17 cellular contexts compared by ENCODE assay signal in genomic region chr19:22807061-22807835, GRCh38. TPM values are rescaled to one million over a fixed set of nuclear protein-coding genes. Genes with fewer than 3 reads are reported as not detected.
A peak's percentile ranks its signal among the peaks of the same experiment; 100 is the strongest.
DNase-seq lines count a peak whose midpoint lies in the region; ATAC-seq, FAIRE-seq and TF ChIP-seq lines count a peak whose summit lies in the region.
"Had no signal": no experiment of that assay in that cellular context is flagged by ENCODE, and none has a peak within 500 bp of the region (broad histone marks: within the 10 kb centered on the region; RNA-seq: fewer than 3 reads in every experiment).

No MANE protein-coding gene starts in this region.

- H3K4me3 ChIP-seq in heart right ventricle = peak overlapping the region in 6 of 10 donors; percentile 5 to 27 (median 12)
- H3K4me3 ChIP-seq in right lobe of liver = no peak overlapping the region
- no peak overlapping the region for H3K4me3 ChIP-seq in HepG2 (replicated peaks in 1 of 3; ENCODE audit: insufficient read depth in 1 of 3, low read depth in 2 of 3, low read length in 3 of 3)
- H3K4me3 ChIP-seq: HAP-1 had no signal

- H3K27me3 ChIP-seq in heart right ventricle (peaks cover 14 to 43% (median 34%) of the 10 kb centered on the region in 7 donors), right lobe of liver (no peaks in the 10 kb centered on the region), HepG2 (ENCODE audit: control insufficient read depth in 1 of 2, insufficient read depth in 2 of 2, low read length in 2 of 2) (no peaks in the 10 kb centered on the region)

- no peaks in the 10 kb centered on the region for H3K36me3 ChIP-seq in heart right ventricle
- no peaks in the 10 kb centered on the region for H3K36me3 ChIP-seq in right lobe of liver
- H3K36me3 ChIP-seq in HepG2 (replicated peaks in 1 of 2; ENCODE audit: control insufficient read depth in 1 of 2, insufficient read depth in 2 of 2, low read length in 2 of 2) = no peaks in the 10 kb centered on the region
- H3K36me3 ChIP-seq: HAP-1 had no signal

- H3K9me3 ChIP-seq in heart right ventricle (peaks cover 0 to 89% (median 0%) of the 10 kb centered on the region in 11 donors), right lobe of liver (no peaks in the 10 kb centered on the region), HepG2 (ENCODE audit: low read length) (peaks cover 86% of the 10 kb centered on the region)
- H3K9me3 ChIP-seq: HAP-1 had no signal

- no peak overlapping the region for H2AFZ ChIP-seq in HepG2 (ENCODE audit: low read length)

- H3K79me2 ChIP-seq in HepG2 (ENCODE audit: insufficient read depth, low read length) = no peaks in the 10 kb centered on the region

- H3K4me1 ChIP-seq in heart right ventricle = peaks cover 0 to 4% (median 0%) of the 10 kb centered on the region in 9 donors
- no peaks in the 10 kb centered on the region for H3K4me1 ChIP-seq in right lobe of liver
- H3K4me1 ChIP-seq in HepG2 (ENCODE audit: insufficient read depth, low read length) = no peaks in the 10 kb centered on the region
- H3K4me1 ChIP-seq: HAP-1 had no signal

- no peaks in the 10 kb centered on the region for H3K27me3 Mint-ChIP-seq in stimulated activated memory B cell treated with anti-CD40 and anti-IgM and Interleukin-4, amounts not matched to agents 10 μg/mL and 1 μg/mL and 100 μg/mL, for 72 hours
- H3K27me3 Mint-ChIP-seq in type B pancreatic cell = no peaks in the 10 kb centered on the region
- H3K27me3 Mint-ChIP-seq: CD4-positive, alpha-beta T cell had no signal

- TF ChIP-seq CTCF in heart right ventricle (IDR thresholded peaks at IDR 0.05) (no peak), right lobe of liver (IDR thresholded peaks at IDR 0.05) (no peak), HepG2 (CRISPR knock-in tag; IDR thresholded peaks at IDR 0.05) (no peak), type B pancreatic cell (conservative IDR thresholded peaks at IDR 0.05) (no peak)

- no peak overlapping the region for H3K9ac ChIP-seq in HepG2 (ENCODE audit: insufficient read depth, low read depth, low read length)

- TF ChIP-seq EP300 in HepG2 (IDR thresholded peaks at IDR 0.05; ENCODE audit: low read depth in 2 of 2, low read length in 2 of 2) (no peak), HepG2 (CRISPR knock-in tag; IDR thresholded peaks at IDR 0.05; ENCODE audit: borderline replicate concordance) (no peak)

- DNase-seq in heart right ventricle (no peak), left ventricle myocardium superior (no peak), right lobe of liver (peak in 1 of 3 donors; percentile 19), HepG2 (ENCODE audit: low spot score) (no peak), type B pancreatic cell (ENCODE audit: extremely low spot score, unreplicated experiment) (no peak), NCI-H1417 treated with DMSO at 0.1 percent for 48 hours (lab: John Stamatoyannopoulos, UW) (no peak)
- DNase-seq: ACHN; C1 segment of cervical spinal cord; Calu3; CD4-positive, alpha-beta T cell; DMS 273 treated with DMSO at 0.1 percent for 48 hours had no signal

- no TSS peak for BruUV-seq in HepG2 (replicated peaks; lab: Mats Ljungman, UMichigan)

- ATAC-seq in heart right ventricle = peak in 2 of 8 donors; percentile 12 to 17
- no peak for ATAC-seq in left ventricle myocardium superior
- peak in 3 of 4 donors; percentile 25 to 62 (median 46) for ATAC-seq in right lobe of liver
- ATAC-seq in HepG2 = no peak
- peak; percentile 36 for ATAC-seq in stimulated activated memory B cell treated with anti-CD40 and anti-IgM and Interleukin-4, amounts not matched to agents 10 μg/mL and 1 μg/mL and 100 μg/mL, for 72 hours

- no peak for FAIRE-seq in HepG2 (lab: Jason Lieb, UNC)
- FAIRE-seq: H1 had no signal

- 3 to 4% methylated on average over 58 to 72 of the region's 72 CpGs for WGBS in heart right ventricle, 2 donors
- 4% methylated on average over 8 of the region's 72 CpGs for WGBS in right lobe of liver (ENCODE audit: insufficient coverage, low coverage, low lambda C conversion rate, missing lambda C conversion rate)
- WGBS in HepG2 (ENCODE audit: low lambda C conversion rate) = 73% methylated on average over 32 of the region's 72 CpGs

- H3K27ac Mint-ChIP-seq in stimulated activated memory B cell treated with anti-CD40 and anti-IgM and Interleukin-4, amounts not matched to agents 10 μg/mL and 1 μg/mL and 100 μg/mL, for 72 hours = no peak overlapping the region
- H3K27ac Mint-ChIP-seq in type B pancreatic cell = no peak overlapping the region
- H3K27ac Mint-ChIP-seq: CD4-positive, alpha-beta T cell had no signal

- CTCF ChIA-PET in HepG2 (lab: Yijun Ruan, JAX; ENCODE audit: low intra/inter-chr PET ratio, low total read pairs) = no interaction called here

- no peak for TF ChIP-seq POLR2A in right lobe of liver (IDR thresholded peaks at IDR 0.05)
- TF ChIP-seq POLR2A in HepG2 (IDR thresholded peaks at IDR 0.05; ENCODE audit: insufficient read depth in 1 of 2, low read depth in 2 of 2, low read length in 2 of 2) = no peak

- H3K9me3 Mint-ChIP-seq in stimulated activated memory B cell treated with anti-CD40 and anti-IgM and Interleukin-4, amounts not matched to agents 10 μg/mL and 1 μg/mL and 100 μg/mL, for 72 hours = peaks cover 11% of the 10 kb centered on the region
- peaks cover 11% of the 10 kb centered on the region for H3K9me3 Mint-ChIP-seq in type B pancreatic cell

- no peak overlapping the region for H3K4me2 ChIP-seq in HepG2 (ENCODE audit: low read depth, low read length)

- in situ Hi-C loops in HepG2 (cut with HindIII; ENCODE audit: extremely low pct_ligation_motif_present, low pct_unique_long_range_greater_than_20kb) = no loop called here

- POLR2A ChIA-PET in HepG2 (lab: Yijun Ruan, JAX) = no interaction called here

- H4K20me1 ChIP-seq in HepG2 (ENCODE audit: insufficient read depth, low read length) = no peaks in the 10 kb centered on the region

- no peak for TF ChIP-seq RAD21 in HepG2 (CRISPR knock-in tag; IDR thresholded peaks at IDR 0.05)

- H3K36me3 Mint-ChIP-seq in stimulated activated memory B cell treated with anti-CD40 and anti-IgM and Interleukin-4, amounts not matched to agents 10 μg/mL and 1 μg/mL and 100 μg/mL, for 72 hours = no peaks in the 10 kb centered on the region
- no peaks in the 10 kb centered on the region for H3K36me3 Mint-ChIP-seq in type B pancreatic cell

- H3K4me3 Mint-ChIP-seq in stimulated activated memory B cell treated with anti-CD40 and anti-IgM and Interleukin-4, amounts not matched to agents 10 μg/mL and 1 μg/mL and 100 μg/mL, for 72 hours = no peak overlapping the region
- no peak overlapping the region for H3K4me3 Mint-ChIP-seq in type B pancreatic cell
- H3K4me3 Mint-ChIP-seq: CD4-positive, alpha-beta T cell had no signal

- intact Hi-C loops in heart right ventricle (cut with DNase I) = no loop called here
- intact Hi-C loops in left ventricle myocardium superior (cut with micrococcal nuclease) = no loop called here
- intact Hi-C loops in right lobe of liver (cut with DNase I) = no loop called here
- intact Hi-C loops in HepG2 (cut with micrococcal nuclease; ENCODE audit: unreplicated experiment) = no loop called here

- no peaks in the 10 kb centered on the region for H3K4me1 Mint-ChIP-seq in stimulated activated memory B cell treated with anti-CD40 and anti-IgM and Interleukin-4, amounts not matched to agents 10 μg/mL and 1 μg/mL and 100 μg/mL, for 72 hours
- no peaks in the 10 kb centered on the region for H3K4me1 Mint-ChIP-seq in type B pancreatic cell (ENCODE audit: unreplicated experiment)

- H3K27ac ChIP-seq in heart right ventricle = no peak overlapping the region
- H3K27ac ChIP-seq in right lobe of liver = no peak overlapping the region
- no peak overlapping the region for H3K27ac ChIP-seq in HepG2 (ENCODE audit: extremely low read length, insufficient read depth, low read length)
- H3K27ac ChIP-seq: HL-60 had no signal

RNA-seq across cellular contexts. Expression of gene ZNF99, which starts 23.3 kb away (rescaled TPM):
- under 1 TPM in 9 of 10 donors, not detected in 1; 0.04 to 0.29 (median 0.08) TPM for total RNA-seq in heart right ventricle
- under 1 TPM; 0.04 to 0.15 TPM for polyA plus RNA-seq in heart right ventricle
- total RNA-seq in left ventricle myocardium superior = 0.02 TPM
- total RNA-seq in right lobe of liver = under 1 TPM in 3 of 6 experiments, not detected in 3; 0.02 to 0.07 (median 0.04) TPM
- total RNA-seq in HepG2 (2016; rRNA removed; fragmentation: Illumina TruSeq; extraction: Trizol) = not detected in 2 replicates
- not detected in 2 replicates for total RNA-seq in HepG2 (2016; cell fraction: cytosol; rRNA removed; fragmentation: Illumina TruSeq; extraction: Trizol; ENCODE audit: low read depth)
- total RNA-seq in HepG2 (2016; cell fraction: insoluble cytoplasmic fraction; rRNA removed; fragmentation: Illumina TruSeq; extraction: Trizol) = not detected in 2 replicates
- total RNA-seq in HepG2 (2016; cell fraction: membrane; rRNA removed; fragmentation: Illumina TruSeq; extraction: Trizol) = not detected in 2 replicates
- total RNA-seq in HepG2 (2016; cell fraction: nucleus; rRNA removed; fragmentation: Illumina TruSeq; extraction: Trizol) = not detected in 2 replicates
- not detected in 2 replicates for polyA plus RNA-seq in HepG2 (2011; rRNA removed)
- polyA plus RNA-seq in HepG2 (2011; cell fraction: cytosol; rRNA removed) = not detected in 2 replicates
- polyA plus RNA-seq in HepG2 (2011; cell fraction: nucleus; rRNA removed) = not detected in 2 replicates
- not detected in 2 replicates for polyA plus RNA-seq in HepG2 (2012)
- not detected in 2 replicates for polyA plus RNA-seq in HepG2 (2016; cell fraction: cytosol; fragmentation: Illumina TruSeq; extraction: Trizol; ENCODE audit: low read depth)
- not detected in 2 replicates for polyA plus RNA-seq in HepG2 (2016; cell fraction: insoluble cytoplasmic fraction; fragmentation: Illumina TruSeq; extraction: Trizol; ENCODE audit: low read depth)
- not detected in 2 replicates for polyA plus RNA-seq in HepG2 (2016; cell fraction: membrane; fragmentation: Illumina TruSeq; extraction: Trizol; ENCODE audit: low read depth)
- not detected in 2 replicates for polyA plus RNA-seq in HepG2 (2016; cell fraction: nucleus; fragmentation: Illumina TruSeq; extraction: Trizol; ENCODE audit: insufficient read depth, low read depth)
- not detected in 2 replicates for polyA minus RNA-seq in HepG2 (2011; rRNA and poly(A)+ RNA removed; ENCODE audit: low replicate concordance)
- not detected in 2 replicates for polyA minus RNA-seq in HepG2 (2011; cell fraction: cytosol; rRNA and poly(A)+ RNA removed)
- not detected in 2 replicates for polyA minus RNA-seq in HepG2 (2011; cell fraction: nucleus; rRNA and poly(A)+ RNA removed)
- total RNA-seq in type B pancreatic cell (ENCODE audit: low replicate concordance) = not detected in 2 replicates
- total RNA-seq: A172; Calu3; CD4-positive, alpha-beta T cell; Daoy; H1 had no signal
- polyA plus RNA-seq: H1 had no signal

RNA-seq across cellular contexts. Expression of gene ZNF723, which starts 24.8 kb away (rescaled TPM):
- total RNA-seq in heart right ventricle (not detected), left ventricle myocardium superior (not detected), right lobe of liver (not detected), HepG2 (2016; rRNA removed; fragmentation: Illumina TruSeq; extraction: Trizol) (not detected in 2 replicates), type B pancreatic cell (ENCODE audit: low replicate concordance) (not detected in 2 replicates)
- polyA plus RNA-seq in heart right ventricle (not detected), HepG2 (2011; rRNA removed) (not detected in 2 replicates)
- total RNA-seq in HepG2 (2016; cell fraction: cytosol; rRNA removed; fragmentation: Illumina TruSeq; extraction: Trizol; ENCODE audit: low read depth) = not detected in 2 replicates
- not detected in 2 replicates for total RNA-seq in HepG2 (2016; cell fraction: insoluble cytoplasmic fraction; rRNA removed; fragmentation: Illumina TruSeq; extraction: Trizol)
- total RNA-seq in HepG2 (2016; cell fraction: membrane; rRNA removed; fragmentation: Illumina TruSeq; extraction: Trizol) = not detected in 2 replicates
- not detected in 2 replicates for total RNA-seq in HepG2 (2016; cell fraction: nucleus; rRNA removed; fragmentation: Illumina TruSeq; extraction: Trizol)
- polyA plus RNA-seq in HepG2 (2011; cell fraction: cytosol; rRNA removed) = not detected in 2 replicates
- polyA plus RNA-seq in HepG2 (2011; cell fraction: nucleus; rRNA removed) = not detected in 2 replicates
- polyA plus RNA-seq in HepG2 (2012) = not detected in 2 replicates
- not detected in 2 replicates for polyA plus RNA-seq in HepG2 (2016; cell fraction: cytosol; fragmentation: Illumina TruSeq; extraction: Trizol; ENCODE audit: low read depth)
- not detected in 2 replicates for polyA plus RNA-seq in HepG2 (2016; cell fraction: insoluble cytoplasmic fraction; fragmentation: Illumina TruSeq; extraction: Trizol; ENCODE audit: low read depth)
- not detected in 2 replicates for polyA plus RNA-seq in HepG2 (2016; cell fraction: membrane; fragmentation: Illumina TruSeq; extraction: Trizol; ENCODE audit: low read depth)
- polyA plus RNA-seq in HepG2 (2016; cell fraction: nucleus; fragmentation: Illumina TruSeq; extraction: Trizol; ENCODE audit: insufficient read depth, low read depth) = not detected in 2 replicates
- polyA minus RNA-seq in HepG2 (2011; rRNA and poly(A)+ RNA removed; ENCODE audit: low replicate concordance) = not detected in 2 replicates
- polyA minus RNA-seq in HepG2 (2011; cell fraction: cytosol; rRNA and poly(A)+ RNA removed) = not detected in 2 replicates
- polyA minus RNA-seq in HepG2 (2011; cell fraction: nucleus; rRNA and poly(A)+ RNA removed) = not detected in 2 replicates
- total RNA-seq: A172; Calu3; CD4-positive, alpha-beta T cell; Daoy; H1 had no signal
- polyA plus RNA-seq: H1 had no signal

Comparison
In these comparisons a context has a peak if more than half of its experiments do, and no peak if none do; other contexts are left out.
1. ATAC-seq: peak in right lobe of liver (3 of 4) and stimulated activated memory B cell treated with anti-CD40 and anti-IgM and Interleukin-4, amounts not matched to agents 10 μg/mL and 1 μg/mL and 100 μg/mL, for 72 hours (single experiment); none in left ventricle myocardium superior (single experiment) and HepG2 (single experiment).
2. H3K4me3 ChIP-seq: peak in heart right ventricle (6 of 10); none in right lobe of liver (0 of 3) and HepG2 (0 of 3).